1 cellular context compared by ENCODE assay signal in the genomic region with DNA sequence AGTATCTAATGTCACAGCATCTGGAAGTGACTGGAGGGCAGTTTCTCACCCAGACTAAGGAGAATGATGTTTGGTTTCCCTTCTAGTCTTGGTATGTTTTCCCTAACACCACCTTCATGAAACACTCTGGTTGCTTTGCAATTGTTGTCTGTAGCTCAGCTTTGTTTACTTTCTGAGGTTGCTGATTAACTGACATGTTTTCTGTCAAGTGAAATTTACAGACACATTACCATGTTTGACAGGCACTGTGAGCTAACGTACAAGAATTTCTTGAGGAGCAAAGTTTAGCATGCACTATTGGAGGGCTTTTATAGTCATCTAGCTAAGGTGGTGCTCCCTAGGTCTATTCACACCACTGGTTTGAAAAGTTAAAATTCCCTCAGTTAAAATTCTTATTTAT.
A peak's percentile ranks its signal among the peaks of the same experiment; 100 is the strongest.
TF ChIP-seq lines count a peak whose summit lies in the region.

No MANE protein-coding gene starts in this region.

TF ChIP-seq in HepG2, 621 proteins besides CTCF, POLR2A, EP300 and RAD21 (continued from another document and continues in another):
- no peak for TF ChIP-seq HOXA7 (CRISPR knock-in tag; IDR thresholded peaks at IDR 0.05)
- TF ChIP-seq ZBTB20 (CRISPR knock-in tag; IDR thresholded peaks at IDR 0.05; ENCODE audit: borderline replicate concordance, low read depth) = peak; percentile 48; the same call in 1 of the 2 replicates
- TF ChIP-seq ZFAT (CRISPR knock-in tag; conservative IDR thresholded peaks at IDR 0.05) = no peak
- TF ChIP-seq, protein P1, sequence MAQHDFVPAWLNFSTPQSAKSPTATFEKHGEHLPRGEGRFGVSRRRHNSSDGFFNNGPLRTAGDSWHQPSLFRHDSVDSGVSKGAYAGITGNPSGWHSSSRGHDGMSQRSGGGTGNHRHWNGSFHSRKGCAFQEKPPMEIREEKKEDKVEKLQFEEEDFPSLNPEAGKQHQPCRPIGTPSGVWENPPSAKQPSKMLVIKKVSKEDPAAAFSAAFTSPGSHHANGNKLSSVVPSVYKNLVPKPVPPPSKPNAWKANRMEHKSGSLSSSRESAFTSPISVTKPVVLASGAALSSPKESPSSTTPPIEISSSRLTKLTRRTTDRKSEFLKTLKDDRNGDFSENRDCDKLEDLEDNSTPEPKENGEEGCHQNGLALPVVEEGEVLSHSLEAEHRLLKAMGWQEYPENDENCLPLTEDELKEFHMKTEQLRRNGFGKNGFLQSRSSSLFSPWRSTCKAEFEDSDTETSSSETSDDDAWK (CRISPR knock-in tag; IDR thresholded peaks at IDR 0.05) = no peak
- TF ChIP-seq BHLHE40 (IDR thresholded peaks at IDR 0.05; ENCODE audit: low read length) = no peak
- TF ChIP-seq NR1H2 (CRISPR knock-in tag; IDR thresholded peaks at IDR 0.05; ENCODE audit: borderline replicate concordance, low read depth) = no peak
- TF ChIP-seq ZBTB7B (CRISPR knock-in tag; IDR thresholded peaks at IDR 0.05) = no peak
- TF ChIP-seq, protein P2, sequence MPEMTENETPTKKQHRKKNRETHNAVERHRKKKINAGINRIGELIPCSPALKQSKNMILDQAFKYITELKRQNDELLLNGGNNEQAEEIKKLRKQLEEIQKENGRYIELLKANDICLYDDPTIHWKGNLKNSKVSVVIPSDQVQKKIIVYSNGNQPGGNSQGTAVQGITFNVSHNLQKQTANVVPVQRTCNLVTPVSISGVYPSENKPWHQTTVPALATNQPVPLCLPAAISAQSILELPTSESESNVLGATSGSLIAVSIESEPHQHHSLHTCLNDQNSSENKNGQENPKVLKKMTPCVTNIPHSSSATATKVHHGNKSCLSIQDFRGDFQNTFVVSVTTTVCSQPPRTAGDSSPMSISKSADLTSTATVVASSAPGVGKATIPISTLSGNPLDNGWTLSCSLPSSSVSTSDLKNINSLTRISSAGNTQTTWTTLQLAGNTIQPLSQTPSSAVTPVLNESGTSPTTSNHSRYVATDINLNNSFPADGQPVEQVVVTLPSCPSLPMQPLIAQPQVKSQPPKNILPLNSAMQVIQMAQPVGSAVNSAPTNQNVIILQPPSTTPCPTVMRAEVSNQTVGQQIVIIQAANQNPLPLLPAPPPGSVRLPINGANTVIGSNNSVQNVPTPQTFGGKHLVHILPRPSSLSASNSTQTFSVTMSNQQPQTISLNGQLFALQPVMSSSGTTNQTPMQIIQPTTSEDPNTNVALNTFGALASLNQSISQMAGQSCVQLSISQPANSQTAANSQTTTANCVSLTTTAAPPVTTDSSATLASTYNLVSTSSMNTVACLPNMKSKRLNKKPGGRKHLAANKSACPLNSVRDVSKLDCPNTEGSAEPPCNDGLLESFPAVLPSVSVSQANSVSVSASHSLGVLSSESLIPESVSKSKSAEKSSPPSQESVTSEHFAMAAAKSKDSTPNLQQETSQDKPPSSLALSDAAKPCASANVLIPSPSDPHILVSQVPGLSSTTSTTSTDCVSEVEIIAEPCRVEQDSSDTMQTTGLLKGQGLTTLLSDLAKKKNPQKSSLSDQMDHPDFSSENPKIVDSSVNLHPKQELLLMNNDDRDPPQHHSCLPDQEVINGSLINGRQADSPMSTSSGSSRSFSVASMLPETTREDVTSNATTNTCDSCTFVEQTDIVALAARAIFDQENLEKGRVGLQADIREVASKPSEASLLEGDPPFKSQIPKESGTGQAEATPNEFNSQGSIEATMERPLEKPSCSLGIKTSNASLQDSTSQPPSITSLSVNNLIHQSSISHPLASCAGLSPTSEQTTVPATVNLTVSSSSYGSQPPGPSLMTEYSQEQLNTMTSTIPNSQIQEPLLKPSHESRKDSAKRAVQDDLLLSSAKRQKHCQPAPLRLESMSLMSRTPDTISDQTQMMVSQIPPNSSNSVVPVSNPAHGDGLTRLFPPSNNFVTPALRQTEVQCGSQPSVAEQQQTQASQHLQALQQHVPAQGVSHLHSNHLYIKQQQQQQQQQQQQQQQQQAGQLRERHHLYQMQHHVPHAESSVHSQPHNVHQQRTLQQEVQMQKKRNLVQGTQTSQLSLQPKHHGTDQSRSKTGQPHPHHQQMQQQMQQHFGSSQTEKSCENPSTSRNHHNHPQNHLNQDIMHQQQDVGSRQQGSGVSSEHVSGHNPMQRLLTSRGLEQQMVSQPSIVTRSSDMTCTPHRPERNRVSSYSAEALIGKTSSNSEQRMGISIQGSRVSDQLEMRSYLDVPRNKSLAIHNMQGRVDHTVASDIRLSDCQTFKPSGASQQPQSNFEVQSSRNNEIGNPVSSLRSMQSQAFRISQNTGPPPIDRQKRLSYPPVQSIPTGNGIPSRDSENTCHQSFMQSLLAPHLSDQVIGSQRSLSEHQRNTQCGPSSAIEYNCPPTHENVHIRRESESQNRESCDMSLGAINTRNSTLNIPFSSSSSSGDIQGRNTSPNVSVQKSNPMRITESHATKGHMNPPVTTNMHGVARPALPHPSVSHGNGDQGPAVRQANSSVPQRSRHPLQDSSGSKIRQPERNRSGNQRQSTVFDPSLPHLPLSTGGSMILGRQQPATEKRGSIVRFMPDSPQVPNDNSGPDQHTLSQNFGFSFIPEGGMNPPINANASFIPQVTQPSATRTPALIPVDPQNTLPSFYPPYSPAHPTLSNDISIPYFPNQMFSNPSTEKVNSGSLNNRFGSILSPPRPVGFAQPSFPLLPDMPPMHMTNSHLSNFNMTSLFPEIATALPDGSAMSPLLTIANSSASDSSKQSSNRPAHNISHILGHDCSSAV (CRISPR knock-in tag; IDR thresholded peaks at IDR 0.05; ENCODE audit: borderline replicate concordance) = no peak
- TF ChIP-seq ZKSCAN8 (CRISPR knock-in tag; IDR thresholded peaks at IDR 0.05; ENCODE audit: borderline replicate concordance) = no peak
- TF ChIP-seq KAT8 (CRISPR knock-in tag; IDR thresholded peaks at IDR 0.05) = peak; percentile 32; the same call in 1 of the 2 replicates
- TF ChIP-seq ZNF788 (CRISPR knock-in tag; IDR thresholded peaks at IDR 0.05; ENCODE audit: borderline replicate concordance) = no peak
- TF ChIP-seq ZNF230 (CRISPR knock-in tag; IDR thresholded peaks at IDR 0.05) = no peak
- no peak for TF ChIP-seq FOSL1 (CRISPR knock-in tag; IDR thresholded peaks at IDR 0.05; ENCODE audit: borderline replicate concordance)
- TF ChIP-seq, protein P3, sequence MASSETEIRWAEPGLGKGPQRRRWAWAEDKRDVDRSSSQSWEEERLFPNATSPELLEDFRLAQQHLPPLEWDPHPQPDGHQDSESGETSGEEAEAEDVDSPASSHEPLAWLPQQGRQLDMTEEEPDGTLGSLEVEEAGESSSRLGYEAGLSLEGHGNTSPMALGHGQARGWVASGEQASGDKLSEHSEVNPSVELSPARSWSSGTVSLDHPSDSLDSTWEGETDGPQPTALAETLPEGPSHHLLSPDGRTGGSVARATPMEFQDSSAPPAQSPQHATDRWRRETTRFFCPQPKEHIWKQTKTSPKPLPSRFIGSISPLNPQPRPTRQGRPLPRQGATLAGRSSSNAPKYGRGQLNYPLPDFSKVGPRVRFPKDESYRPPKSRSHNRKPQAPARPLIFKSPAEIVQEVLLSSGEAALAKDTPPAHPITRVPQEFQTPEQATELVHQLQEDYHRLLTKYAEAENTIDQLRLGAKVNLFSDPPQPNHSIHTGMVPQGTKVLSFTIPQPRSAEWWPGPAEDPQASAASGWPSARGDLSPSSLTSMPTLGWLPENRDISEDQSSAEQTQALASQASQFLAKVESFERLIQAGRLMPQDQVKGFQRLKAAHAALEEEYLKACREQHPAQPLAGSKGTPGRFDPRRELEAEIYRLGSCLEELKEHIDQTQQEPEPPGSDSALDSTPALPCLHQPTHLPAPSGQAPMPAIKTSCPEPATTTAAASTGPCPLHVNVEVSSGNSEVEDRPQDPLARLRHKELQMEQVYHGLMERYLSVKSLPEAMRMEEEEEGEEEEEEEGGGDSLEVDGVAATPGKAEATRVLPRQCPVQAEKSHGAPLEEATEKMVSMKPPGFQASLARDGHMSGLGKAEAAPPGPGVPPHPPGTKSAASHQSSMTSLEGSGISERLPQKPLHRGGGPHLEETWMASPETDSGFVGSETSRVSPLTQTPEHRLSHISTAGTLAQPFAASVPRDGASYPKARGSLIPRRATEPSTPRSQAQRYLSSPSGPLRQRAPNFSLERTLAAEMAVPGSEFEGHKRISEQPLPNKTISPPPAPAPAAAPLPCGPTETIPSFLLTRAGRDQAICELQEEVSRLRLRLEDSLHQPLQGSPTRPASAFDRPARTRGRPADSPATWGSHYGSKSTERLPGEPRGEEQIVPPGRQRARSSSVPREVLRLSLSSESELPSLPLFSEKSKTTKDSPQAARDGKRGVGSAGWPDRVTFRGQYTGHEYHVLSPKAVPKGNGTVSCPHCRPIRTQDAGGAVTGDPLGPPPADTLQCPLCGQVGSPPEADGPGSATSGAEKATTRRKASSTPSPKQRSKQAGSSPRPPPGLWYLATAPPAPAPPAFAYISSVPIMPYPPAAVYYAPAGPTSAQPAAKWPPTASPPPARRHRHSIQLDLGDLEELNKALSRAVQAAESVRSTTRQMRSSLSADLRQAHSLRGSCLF (CRISPR knock-in tag; IDR thresholded peaks at IDR 0.05; ENCODE audit: borderline replicate concordance) = no peak
- TF ChIP-seq, protein P4, sequence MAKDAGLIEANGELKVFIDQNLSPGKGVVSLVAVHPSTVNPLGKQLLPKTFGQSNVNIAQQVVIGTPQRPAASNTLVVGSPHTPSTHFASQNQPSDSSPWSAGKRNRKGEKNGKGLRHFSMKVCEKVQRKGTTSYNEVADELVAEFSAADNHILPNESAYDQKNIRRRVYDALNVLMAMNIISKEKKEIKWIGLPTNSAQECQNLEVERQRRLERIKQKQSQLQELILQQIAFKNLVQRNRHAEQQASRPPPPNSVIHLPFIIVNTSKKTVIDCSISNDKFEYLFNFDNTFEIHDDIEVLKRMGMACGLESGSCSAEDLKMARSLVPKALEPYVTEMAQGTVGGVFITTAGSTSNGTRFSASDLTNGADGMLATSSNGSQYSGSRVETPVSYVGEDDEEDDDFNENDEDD (CRISPR knock-in tag; IDR thresholded peaks at IDR 0.05; ENCODE audit: borderline replicate concordance) = no peak
- TF ChIP-seq ZNF501 (CRISPR knock-in tag; IDR thresholded peaks at IDR 0.05) = no peak
- TF ChIP-seq NFYB (CRISPR knock-in tag; IDR thresholded peaks at IDR 0.05) = no peak
- no peak for TF ChIP-seq ZNF724P (CRISPR knock-in tag; IDR thresholded peaks at IDR 0.05; ENCODE audit: borderline replicate concordance)
- TF ChIP-seq TAF1 (CRISPR knock-in tag; IDR thresholded peaks at IDR 0.05) = no peak
- TF ChIP-seq, protein P5, sequence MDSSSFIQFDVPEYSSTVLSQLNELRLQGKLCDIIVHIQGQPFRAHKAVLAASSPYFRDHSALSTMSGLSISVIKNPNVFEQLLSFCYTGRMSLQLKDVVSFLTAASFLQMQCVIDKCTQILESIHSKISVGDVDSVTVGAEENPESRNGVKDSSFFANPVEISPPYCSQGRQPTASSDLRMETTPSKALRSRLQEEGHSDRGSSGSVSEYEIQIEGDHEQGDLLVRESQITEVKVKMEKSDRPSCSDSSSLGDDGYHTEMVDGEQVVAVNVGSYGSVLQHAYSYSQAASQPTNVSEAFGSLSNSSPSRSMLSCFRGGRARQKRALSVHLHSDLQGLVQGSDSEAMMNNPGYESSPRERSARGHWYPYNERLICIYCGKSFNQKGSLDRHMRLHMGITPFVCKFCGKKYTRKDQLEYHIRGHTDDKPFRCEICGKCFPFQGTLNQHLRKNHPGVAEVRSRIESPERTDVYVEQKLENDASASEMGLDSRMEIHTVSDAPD (CRISPR knock-in tag; IDR thresholded peaks at IDR 0.05) = no peak
- TF ChIP-seq BRD4 (CRISPR knock-in tag; IDR thresholded peaks at IDR 0.05) = no peak
- no peak for TF ChIP-seq EZH2 (conservative IDR thresholded peaks at IDR 0.05; ENCODE audit: low read depth, low read length)
- TF ChIP-seq AGO2 (optimal IDR thresholded peaks at IDR 0.05; ENCODE audit: low read depth, low read length) = no peak
- TF ChIP-seq WIZ (CRISPR knock-in tag; IDR thresholded peaks at IDR 0.05) = no peak
- peak; percentile 66; the same call in 1 of the 2 replicates for TF ChIP-seq TGIF2 (CRISPR knock-in tag; IDR thresholded peaks at IDR 0.05)
- TF ChIP-seq MYNN (CRISPR knock-in tag; IDR thresholded peaks at IDR 0.05; ENCODE audit: low read depth) = no peak
- no peak for TF ChIP-seq PRMT3 (CRISPR knock-in tag; IDR thresholded peaks at IDR 0.05; ENCODE audit: borderline replicate concordance, low read depth)
- TF ChIP-seq ZSCAN9 (CRISPR knock-in tag; IDR thresholded peaks at IDR 0.05; ENCODE audit: borderline replicate concordance) = no peak
- TF ChIP-seq SCMH1 (CRISPR knock-in tag; IDR thresholded peaks at IDR 0.05; ENCODE audit: borderline replicate concordance) = no peak
- peak; percentile 55; the same call in 1 of the 2 replicates for TF ChIP-seq CREM (IDR thresholded peaks at IDR 0.05)
- no peak for TF ChIP-seq CREM (CRISPR knock-in tag; IDR thresholded peaks at IDR 0.05)
- no peak for TF ChIP-seq ZSCAN30 (CRISPR knock-in tag; IDR thresholded peaks at IDR 0.05)
- no peak for TF ChIP-seq CBX5 (CRISPR knock-in tag; IDR thresholded peaks at IDR 0.05; ENCODE audit: borderline replicate concordance)
- TF ChIP-seq NPAS2 (CRISPR knock-in tag; IDR thresholded peaks at IDR 0.05; ENCODE audit: borderline replicate concordance) = no peak
- TF ChIP-seq, protein P6, sequence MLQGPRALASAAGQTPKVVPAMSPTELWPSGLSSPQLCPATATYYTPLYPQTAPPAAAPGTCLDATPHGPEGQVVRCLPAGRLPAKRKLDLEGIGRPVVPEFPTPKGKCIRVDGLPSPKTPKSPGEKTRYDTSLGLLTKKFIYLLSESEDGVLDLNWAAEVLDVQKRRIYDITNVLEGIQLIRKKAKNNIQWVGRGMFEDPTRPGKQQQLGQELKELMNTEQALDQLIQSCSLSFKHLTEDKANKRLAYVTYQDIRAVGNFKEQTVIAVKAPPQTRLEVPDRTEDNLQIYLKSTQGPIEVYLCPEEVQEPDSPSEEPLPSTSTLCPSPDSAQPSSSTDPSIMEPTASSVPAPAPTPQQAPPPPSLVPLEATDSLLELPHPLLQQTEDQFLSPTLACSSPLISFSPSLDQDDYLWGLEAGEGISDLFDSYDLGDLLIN (CRISPR knock-in tag; IDR thresholded peaks at IDR 0.05; ENCODE audit: borderline replicate concordance) = no peak
- TF ChIP-seq KLF13 (CRISPR knock-in tag; IDR thresholded peaks at IDR 0.05) = no peak
- peak; percentile 75 for TF ChIP-seq MED1 (CRISPR knock-in tag; IDR thresholded peaks at IDR 0.05)
- no peak for TF ChIP-seq TSC22D2 (CRISPR knock-in tag; IDR thresholded peaks at IDR 0.05; ENCODE audit: borderline replicate concordance)
- no peak for TF ChIP-seq CEBPB (IDR thresholded peaks at IDR 0.05; ENCODE audit: borderline replicate concordance, low read depth, low read length)
- TF ChIP-seq RFX3 (CRISPR knock-in tag; IDR thresholded peaks at IDR 0.05) = no peak
- no peak for TF ChIP-seq MTA3 (CRISPR knock-in tag; IDR thresholded peaks at IDR 0.05)
- TF ChIP-seq ZKSCAN1 (IDR thresholded peaks at IDR 0.05; ENCODE audit: low read length) = no peak
- TF ChIP-seq NFYC (CRISPR knock-in tag; IDR thresholded peaks at IDR 0.05) = no peak
- TF ChIP-seq, protein P7, sequence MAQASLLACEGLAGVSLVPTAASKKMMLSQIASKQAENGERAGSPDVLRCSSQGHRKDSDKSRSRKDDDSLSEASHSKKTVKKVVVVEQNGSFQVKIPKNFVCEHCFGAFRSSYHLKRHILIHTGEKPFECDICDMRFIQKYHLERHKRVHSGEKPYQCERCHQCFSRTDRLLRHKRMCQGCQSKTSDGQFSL (CRISPR knock-in tag; IDR thresholded peaks at IDR 0.05) = no peak
- TF ChIP-seq ETV5 (CRISPR knock-in tag; IDR thresholded peaks at IDR 0.05; ENCODE audit: borderline replicate concordance) = peak; percentile 34; the same call in 1 of the 2 replicates
- TF ChIP-seq, protein P8, sequence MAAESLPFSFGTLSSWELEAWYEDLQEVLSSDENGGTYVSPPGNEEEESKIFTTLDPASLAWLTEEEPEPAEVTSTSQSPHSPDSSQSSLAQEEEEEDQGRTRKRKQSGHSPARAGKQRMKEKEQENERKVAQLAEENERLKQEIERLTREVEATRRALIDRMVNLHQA (CRISPR knock-in tag; IDR thresholded peaks at IDR 0.05) = no peak
